ENCODE assay signal across 15 cellular contexts in genomic region chr14:101588286-101588975, GRCh38. TPM values are rescaled to one million over a fixed set of nuclear protein-coding genes. Genes with fewer than 3 reads are reported as not detected.
"Had no signal": no experiment of that assay in that cellular context is flagged by ENCODE, and none has a peak within 500 bp of the region (broad histone marks: within the 10 kb centered on the region; RNA-seq: fewer than 3 reads in every experiment).

No MANE protein-coding gene starts in this region.

- H3K36me3 ChIP-seq: adrenal gland, cardiac muscle cell, left lung, prostate gland, right atrium auricular region, tibial nerve had no signal

- DNase-seq: activated CD4-positive, alpha-beta memory T cell treated with anti-CD3 and anti-CD28 coated beads, Interleukin-2, amount 10 ng/mL, durations not matched to agents 7 days and 5 days; activated CD4-positive, alpha-beta T cell treated with anti-CD3 and anti-CD28 coated beads for 48 hours; activated CD4-positive, CD25-positive, alpha-beta regulatory T cell; activated T-cell treated with anti-CD3 and anti-CD28 coated beads, Interleukin-2, amount 50 U/mL, for 4 hours; T1000 had no signal

- H3K4me3 ChIP-seq: adrenal gland, cardiac muscle cell, left lung, prostate gland, right atrium auricular region, tibial nerve had no signal

- H3K27me3 ChIP-seq: adrenal gland, cardiac muscle cell, right atrium auricular region, tibial nerve had no signal

- H3K9me3 ChIP-seq: adrenal gland, left lung, prostate gland, right atrium auricular region had no signal

- H3K4me1 ChIP-seq: adrenal gland, left lung, prostate gland, right atrium auricular region had no signal

- H3K27ac ChIP-seq: adrenal gland, cardiac muscle cell, left lung, prostate gland, right atrium auricular region, tibial nerve had no signal

- ATAC-seq: activated naive CD4-positive, alpha-beta T cell treated with anti-CD3 and anti-CD28 coated beads, Interleukin-2, amount 50 U/mL, for 72 hours; activated T-cell treated with anti-CD3 and anti-CD28 coated beads, Interleukin-2, amount 50 U/mL, for 4 hours; left lung; natural killer cell treated with Interleukin-12 subunit alpha and Interleukin-12 subunit beta and Interleukin-15 and Interleukin-18, amount 100 ng/mL, for 72 hours had no signal

RNA-seq across cellular contexts. Expression of gene DIO3, which starts 27.1 kb away (rescaled TPM):
- total RNA-seq: activated CD4-positive, alpha-beta memory T cell treated with anti-CD3 and anti-CD28 coated beads, Interleukin-2, amount 10 ng/mL, durations not matched to agents 7 days and 5 days; activated naive CD4-positive, alpha-beta T cell treated with anti-CD3 and anti-CD28 coated beads, Interleukin-2, amount 50 U/mL, for 72 hours; activated T-cell treated with anti-CD3 and anti-CD28 coated beads, Interleukin-2, amount 50 U/mL, for 4 hours; lung microvascular endothelial cell; natural killer cell treated with Interleukin-12 subunit alpha and Interleukin-12 subunit beta and Interleukin-15 and Interleukin-18, amount 100 ng/mL, for 72 hours; T-helper 1 cell treated with Interleukin-12 subunit alpha and Interleukin-12 subunit beta and Interleukin-4 antibody, amounts not matched to agents 30 ng/mL and 1 ng/mL, for 36 hours had no signal
- polyA plus RNA-seq: cardiac muscle cell had no signal
